24 cellular contexts compared by ENCODE assay signal in genomic region chr2:169050476-169051240, GRCh38. TPM values are rescaled to one million over a fixed set of nuclear protein-coding genes. Genes with fewer than 3 reads are reported as not detected.
DNase-seq lines count a peak whose midpoint lies in the region; ATAC-seq and TF ChIP-seq lines count a peak whose summit lies in the region.
"Had no signal": no experiment of that assay in that cellular context is flagged by ENCODE, and none has a peak within 500 bp of the region (broad histone marks: within the 10 kb centered on the region; RNA-seq: fewer than 3 reads in every experiment).

No MANE protein-coding gene starts in this region.

- H3K4me3 ChIP-seq in breast epithelium (no peak overlapping the region), RWPE2 (ENCODE audit: severe bottlenecking) (no peak overlapping the region), epithelial cell of esophagus (ENCODE audit: low read length) (no peak overlapping the region)
- H3K4me3 ChIP-seq: Peyer's patch, thoracic aorta had no signal

- H3K27me3 ChIP-seq in breast epithelium = no peaks in the 10 kb centered on the region
- no peaks in the 10 kb centered on the region for H3K27me3 ChIP-seq in RWPE2 (ENCODE audit: insufficient read depth, poor library complexity, severe bottlenecking)
- H3K27me3 ChIP-seq: Peyer's patch had no signal

- H3K4me3 Mint-ChIP-seq in MCF 10A (ENCODE audit: unreplicated experiment) = no peak overlapping the region
- H3K4me3 Mint-ChIP-seq: activated CD4-positive, alpha-beta T cell treated with anti-CD3 and anti-CD28 coated beads, Interleukin-2, amount 10 ng/mL, durations not matched to agents 7 days and 5 days; CD4-positive, alpha-beta T cell; H9; stimulated activated effector memory CD8-positive, alpha-beta T cell treated with anti-CD3 and anti-CD28 coated beads, Interleukin-12 subunit alpha, Interleukin-12 subunit beta, amount 100 ng/mL, for 72 hours had no signal

- H3K9me3 ChIP-seq in breast epithelium (peaks cover 13 to 20% of the 10 kb centered on the region in 2 donors), RWPE2 (ENCODE audit: severe bottlenecking) (no peaks in the 10 kb centered on the region)

- TF ChIP-seq CTCF in MCF 10A (IDR thresholded peaks at IDR 0.05; ENCODE audit: unreplicated experiment) (no peak), breast epithelium (IDR thresholded peaks at IDR 0.05) (no peak), RWPE2 (IDR thresholded peaks at IDR 0.05; ENCODE audit: poor library complexity, severe bottlenecking) (no peak), epithelial cell of esophagus (IDR thresholded peaks at IDR 0.05; ENCODE audit: insufficient read depth, low read depth, low read length, missing control alignments) (no peak)

- H3K4me1 ChIP-seq in breast epithelium (no peaks in the 10 kb centered on the region), RWPE2 (ENCODE audit: insufficient read depth, poor library complexity, severe bottlenecking) (no peaks in the 10 kb centered on the region)
- H3K4me1 ChIP-seq: Peyer's patch had no signal

- H3K4me1 Mint-ChIP-seq in MCF 10A (ENCODE audit: insufficient read depth, unreplicated experiment) = peaks cover 41% of the 10 kb centered on the region
- H3K4me1 Mint-ChIP-seq: activated CD4-positive, alpha-beta T cell treated with anti-CD3 and anti-CD28 coated beads, Interleukin-2, amount 10 ng/mL, durations not matched to agents 7 days and 5 days; H9 had no signal

- POLR2A ChIA-PET in MCF 10A (lab: Yijun Ruan, JAX) = interaction anchor here (0.7 to 1.0 kb wide), 3 partner anchors 19 to 102 kb away, joined by 3 read pairs; partner anchors contain the start of gene DHRS9

- H3K9me3 Mint-ChIP-seq in MCF 10A (ENCODE audit: unreplicated experiment) = peaks cover 36% of the 10 kb centered on the region

- H3K27ac Mint-ChIP-seq in MCF 10A (ENCODE audit: low read depth, unreplicated experiment) = peak overlapping the region; percentile 17
- H3K27ac Mint-ChIP-seq: activated CD4-positive, alpha-beta T cell treated with anti-CD3 and anti-CD28 coated beads, Interleukin-2, amount 10 ng/mL, durations not matched to agents 7 days and 5 days; CD4-positive, alpha-beta T cell; H9; stimulated activated effector memory CD8-positive, alpha-beta T cell treated with anti-CD3 and anti-CD28 coated beads, Interleukin-12 subunit alpha, Interleukin-12 subunit beta, amount 100 ng/mL, for 72 hours had no signal

- no peaks in the 10 kb centered on the region for H3K36me3 Mint-ChIP-seq in MCF 10A (ENCODE audit: insufficient read depth, unreplicated experiment)
- H3K36me3 Mint-ChIP-seq: stimulated activated effector memory CD8-positive, alpha-beta T cell treated with anti-CD3 and anti-CD28 coated beads, Interleukin-12 subunit alpha, Interleukin-12 subunit beta, amount 100 ng/mL, for 72 hours had no signal

- intact Hi-C loops in MCF 10A (cut with micrococcal nuclease) (no loop called here), breast epithelium (cut with DNase I; ENCODE audit: low total_unique reads) (no loop called here)

- peak; percentile 74; the same call in 2 of the 3 replicates for ATAC-seq in RWPE2 (ENCODE audit: low read depth)
- no peak for ATAC-seq in GM21447 (IDR thresholded peaks at IDR 0.05; ENCODE audit: unreplicated experiment)
- ATAC-seq: left lobe of liver; stimulated activated effector memory CD8-positive, alpha-beta T cell treated with anti-CD3 and anti-CD28 coated beads, Interleukin-12 subunit alpha, Interleukin-12 subunit beta, amount 100 ng/mL, for 72 hours had no signal

- no peak overlapping the region for H3K27ac ChIP-seq in breast epithelium
- no peak overlapping the region for H3K27ac ChIP-seq in RWPE2 (ENCODE audit: poor library complexity, severe bottlenecking)
- H3K27ac ChIP-seq: Peyer's patch, thoracic aorta had no signal

- no peaks in the 10 kb centered on the region for H3K36me3 ChIP-seq in breast epithelium
- no peaks in the 10 kb centered on the region for H3K36me3 ChIP-seq in RWPE2 (ENCODE audit: low read depth)
- H3K36me3 ChIP-seq: Peyer's patch, thoracic aorta had no signal

- no peak for TF ChIP-seq POLR2A in breast epithelium (IDR thresholded peaks at IDR 0.05)

- BruUV-seq in MCF 10A (replicated peaks; lab: Mats Ljungman, UMichigan) = no TSS peak

- CTCF ChIA-PET in MCF 10A (lab: Yijun Ruan, JAX) = interaction anchor here (0.7 kb wide), 1 partner anchor 585 kb away, joined by 3 read pairs; no protein-coding TSS in a partner anchor

- DNase-seq in MCF 10A (ENCODE audit: unreplicated experiment) = peak; percentile 58
- no peak for DNase-seq in breast epithelium (ENCODE audit: low spot score in 2 of 2)
- no peak for DNase-seq in RWPE2 (ENCODE audit: low spot score)
- peak; percentile 77 for DNase-seq in epithelial cell of esophagus (ENCODE audit: low read depth)
- no peak for DNase-seq in activated CD8-positive, alpha-beta memory T cell treated with anti-CD3 and anti-CD28 coated beads, Interleukin-2, amount 50 U/mL, for 4 hours
- no peak for DNase-seq in NCI-H1694 treated with DMSO at 0.1 percent for 48 hours (lab: John Stamatoyannopoulos, UW)
- no peak for DNase-seq in GM03348 (ENCODE audit: low spot score)
- DNase-seq: ACHN; activated CD4-positive, alpha-beta T cell treated with anti-CD3 and anti-CD28 coated beads, Interleukin-2, amount 10 ng/mL, durations not matched to agents 7 days and 5 days; activated naive CD4-positive, alpha-beta T cell treated with Interleukin-2 at 50 U/mL for 16 hours; aorta; CD4-positive, alpha-beta T cell; DND-41; H9; NCI-H1092 treated with DMSO at 0.1 percent for 48 hours; NCI-H748 treated with DMSO at 0.1 percent for 48 hours; occipital lobe; Peyer's patch; stimulated activated CD4-positive, alpha-beta T cell treated with anti-CD3 and anti-CD28 coated beads, Interleukin-15, amount 100 ng/mL, for 24 hours had no signal

- H3K27me3 Mint-ChIP-seq in MCF 10A (ENCODE audit: insufficient read depth, unreplicated experiment) = no peaks in the 10 kb centered on the region
- H3K27me3 Mint-ChIP-seq: CD4-positive, alpha-beta T cell had no signal

RNA-seq across cellular contexts. Expression of gene DHRS9, which starts 18.7 kb away (rescaled TPM):
- total RNA-seq in MCF 10A (2022) = 0.21 TPM in 1 of 2 replicates, not detected in the other
- total RNA-seq in breast epithelium = 1 to 10 TPM in 2 of 3 donors, under 1 TPM in 1; 0.73 to 7.8 (median 3.3) TPM
- total RNA-seq: activated CD4-positive, alpha-beta T cell treated with anti-CD3 and anti-CD28 coated beads, Interleukin-2, amount 10 ng/mL, durations not matched to agents 7 days and 5 days; CD4-positive, alpha-beta T cell; chondrocyte; H9 had no signal

RNA-seq across cellular contexts. Expression of gene ABCB11, which starts 19.5 kb away (rescaled TPM):
- total RNA-seq in MCF 10A (2022) (0.05 TPM in 1 of 2 replicates, not detected in the other), breast epithelium (10 to 100 TPM in 1 of 3 donors, under 1 TPM in 2; under 0.01 to 18.4 (median 0.66) TPM)
- total RNA-seq: CD4-positive, alpha-beta T cell; chondrocyte; H9; thoracic aorta had no signal

Comparison
In these comparisons a context has a peak if more than half of its experiments do, and no peak if none do; other contexts are left out.
1. DNase-seq: peak in MCF 10A (single experiment) and epithelial cell of esophagus (single experiment); none in breast epithelium (0 of 2), RWPE2 (single experiment), activated CD8-positive, alpha-beta memory T cell treated with anti-CD3 and anti-CD28 coated beads, Interleukin-2, amount 50 U/mL, for 4 hours (single experiment), NCI-H1694 treated with DMSO at 0.1 percent for 48 hours (single experiment) and GM03348 (single experiment).